Comparison of ENCODE assay signal across 16 cellular contexts in the genomic region with DNA sequence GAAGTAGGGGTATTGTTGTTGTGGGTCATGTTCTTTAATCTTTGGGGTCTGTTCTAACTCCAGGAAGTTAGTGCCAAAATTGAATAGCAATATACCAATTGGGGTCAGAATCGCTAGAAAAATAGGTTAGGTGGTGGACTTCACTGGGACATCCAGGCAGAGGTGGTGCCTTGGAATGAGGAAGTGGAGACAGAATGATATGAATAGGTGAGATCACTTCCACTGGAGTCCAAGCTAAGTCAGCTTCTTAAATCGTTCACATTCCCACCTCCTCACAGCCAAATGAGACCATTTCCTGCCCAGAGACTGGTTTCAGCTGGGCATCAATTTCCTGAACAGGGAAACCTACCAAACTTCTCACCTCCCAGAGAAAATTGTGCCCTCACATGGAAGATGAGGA.
DNase-seq lines count a peak whose midpoint lies in the region; ATAC-seq and TF ChIP-seq lines count a peak whose summit lies in the region.
"Had no signal": no experiment of that assay in that cellular context is flagged by ENCODE, and none has a peak within 500 bp of the region (broad histone marks: within the 10 kb centered on the region; RNA-seq: fewer than 3 reads in every experiment).

No MANE protein-coding gene starts in this region.

- H3K9me3 Mint-ChIP-seq in MCF 10A (ENCODE audit: unreplicated experiment): peaks cover 14% of the 10 kb centered on the region
- H3K9me3 Mint-ChIP-seq in natural killer cell treated with Interleukin-12 subunit alpha and Interleukin-12 subunit beta and Interleukin-15 and Interleukin-18, amount 100 ng/mL, for 72 hours: peaks cover 6% of the 10 kb centered on the region

- H3K4me1 Mint-ChIP-seq in MCF 10A (ENCODE audit: insufficient read depth, unreplicated experiment): no peaks in the 10 kb centered on the region
- H3K4me1 Mint-ChIP-seq in natural killer cell treated with Interleukin-12 subunit alpha and Interleukin-12 subunit beta and Interleukin-15 and Interleukin-18, amount 100 ng/mL, for 72 hours (ENCODE audit: low read depth in 2 of 2): peaks cover 36% of the 10 kb centered on the region in 2 donors

- CTCF ChIA-PET in MCF 10A (lab: Yijun Ruan, JAX): no interaction called here

- no peaks in the 10 kb centered on the region for H3K36me3 Mint-ChIP-seq in MCF 10A (ENCODE audit: insufficient read depth, unreplicated experiment)
- peaks cover 10% of the 10 kb centered on the region for H3K36me3 Mint-ChIP-seq in natural killer cell treated with Interleukin-12 subunit alpha and Interleukin-12 subunit beta and Interleukin-15 and Interleukin-18, amount 100 ng/mL, for 72 hours

- H3K27ac ChIP-seq in breast epithelium (peak overlapping the region; percentile 2 to 21), duodenal mucosa (ENCODE audit: low read depth, low read length) (peak overlapping the region; percentile 17)
- H3K27ac ChIP-seq: A549 had no signal

- no peak overlapping the region for H3K4me3 Mint-ChIP-seq in MCF 10A (ENCODE audit: unreplicated experiment)
- H3K4me3 Mint-ChIP-seq in natural killer cell treated with Interleukin-12 subunit alpha and Interleukin-12 subunit beta and Interleukin-15 and Interleukin-18, amount 100 ng/mL, for 72 hours: no peak overlapping the region
- H3K4me3 Mint-ChIP-seq: CD8-positive, alpha-beta memory T cell; H9 had no signal

- no peak overlapping the region for H3K27ac Mint-ChIP-seq in MCF 10A (ENCODE audit: low read depth, unreplicated experiment)
- no peak overlapping the region for H3K27ac Mint-ChIP-seq in natural killer cell treated with Interleukin-12 subunit alpha and Interleukin-12 subunit beta and Interleukin-15 and Interleukin-18, amount 100 ng/mL, for 72 hours
- H3K27ac Mint-ChIP-seq: CD8-positive, alpha-beta memory T cell; H9 had no signal

- H3K4me1 ChIP-seq in breast epithelium (no peaks in the 10 kb centered on the region), duodenal mucosa (ENCODE audit: control insufficient read depth in 1 of 2, insufficient read depth in 2 of 2, low read length in 2 of 2) (peaks cover 46 to 56% of the 10 kb centered on the region in 2 donors)

- no peak overlapping the region for H3K9ac ChIP-seq in duodenal mucosa (ENCODE audit: low read depth in 1 of 2, low read length in 2 of 2)

- H3K27me3 Mint-ChIP-seq in MCF 10A (ENCODE audit: insufficient read depth, unreplicated experiment): peaks cover 27% of the 10 kb centered on the region
- peaks cover 17 to 20% of the 10 kb centered on the region in 2 donors for H3K27me3 Mint-ChIP-seq in natural killer cell treated with Interleukin-12 subunit alpha and Interleukin-12 subunit beta and Interleukin-15 and Interleukin-18, amount 100 ng/mL, for 72 hours

- H3K4me3 ChIP-seq in breast epithelium (no peak overlapping the region), duodenal mucosa (ENCODE audit: low read depth in 1 of 2, low read length in 2 of 2) (no peak overlapping the region)
- H3K4me3 ChIP-seq: A549 had no signal

- BruUV-seq in MCF 10A (replicated peaks; lab: Mats Ljungman, UMichigan): no TSS peak

- ATAC-seq in natural killer cell treated with Interleukin-12 subunit alpha and Interleukin-12 subunit beta and Interleukin-15 and Interleukin-18, amount 100 ng/mL, for 72 hours: no peak
- ATAC-seq: A549 had no signal

- intact Hi-C loops in breast epithelium (cut with DNase I; ENCODE audit: low total_unique reads) (no loop called here), MCF 10A (cut with micrococcal nuclease) (no loop called here)

- no peak for TF ChIP-seq POLR2A in breast epithelium (IDR thresholded peaks at IDR 0.05)

- H3K27me3 ChIP-seq in breast epithelium (no peaks in the 10 kb centered on the region), duodenal mucosa (ENCODE audit: control insufficient read depth in 1 of 2, insufficient read depth in 2 of 2, low read length in 2 of 2) (no peaks in the 10 kb centered on the region)

- H3K9me3 ChIP-seq in breast epithelium (peaks cover 0 to 6% of the 10 kb centered on the region in 2 donors), duodenal mucosa (ENCODE audit: control insufficient read depth in 1 of 2, low read length in 2 of 2) (peaks cover 5 to 11% of the 10 kb centered on the region in 2 donors)

- TF ChIP-seq CTCF in breast epithelium (IDR thresholded peaks at IDR 0.05): no peak
- TF ChIP-seq CTCF in MCF 10A (IDR thresholded peaks at IDR 0.05; ENCODE audit: unreplicated experiment): no peak

- POLR2A ChIA-PET in MCF 10A (lab: Yijun Ruan, JAX): no interaction called here

- no peaks in the 10 kb centered on the region for H3K36me3 ChIP-seq in breast epithelium
- H3K36me3 ChIP-seq in duodenal mucosa (ENCODE audit: control insufficient read depth in 1 of 2, insufficient read depth in 2 of 2, low read length in 2 of 2): no peaks in the 10 kb centered on the region

- DNase-seq in breast epithelium (ENCODE audit: low spot score in 2 of 2) (no peak), MCF 10A (ENCODE audit: unreplicated experiment) (no peak), SKM-1 (lab: John Stamatoyannopoulos, UW; ENCODE audit: unreplicated experiment) (peak; percentile 36), NCI-H1417 (lab: John Stamatoyannopoulos, UW) (no peak)
- no peak for DNase-seq in natural killer cell treated with Interleukin-12 subunit alpha and Interleukin-12 subunit beta and Interleukin-15 and Interleukin-18, amount 100 ng/mL, for 72 hours (ENCODE audit: low spot score)
- no peak for DNase-seq in activated CD8-positive, alpha-beta memory T cell treated with anti-CD3 and anti-CD28 coated beads for 24 hours
- DNase-seq: CD8-positive, alpha-beta memory T cell; DMS79 treated with DMSO at 0.1 percent for 48 hours; H9; NCI-H1105 treated with DMSO at 0.1 percent for 48 hours; NCI-H1694 treated with DMSO at 0.1 percent for 48 hours; NCI-H2107; NCI-H524; NCI-H82 had no signal
